Comparison of ENCODE assay signal across 1 cellular context in genomic region chr5:5360878-5361520, GRCh38.
TF ChIP-seq lines count a peak whose summit lies in the region.

No MANE protein-coding gene starts in this region.

TF ChIP-seq in HepG2, 621 proteins besides CTCF, POLR2A, EP300 and RAD21 (continued from another document and continues in another):
- TF ChIP-seq, protein P1, sequence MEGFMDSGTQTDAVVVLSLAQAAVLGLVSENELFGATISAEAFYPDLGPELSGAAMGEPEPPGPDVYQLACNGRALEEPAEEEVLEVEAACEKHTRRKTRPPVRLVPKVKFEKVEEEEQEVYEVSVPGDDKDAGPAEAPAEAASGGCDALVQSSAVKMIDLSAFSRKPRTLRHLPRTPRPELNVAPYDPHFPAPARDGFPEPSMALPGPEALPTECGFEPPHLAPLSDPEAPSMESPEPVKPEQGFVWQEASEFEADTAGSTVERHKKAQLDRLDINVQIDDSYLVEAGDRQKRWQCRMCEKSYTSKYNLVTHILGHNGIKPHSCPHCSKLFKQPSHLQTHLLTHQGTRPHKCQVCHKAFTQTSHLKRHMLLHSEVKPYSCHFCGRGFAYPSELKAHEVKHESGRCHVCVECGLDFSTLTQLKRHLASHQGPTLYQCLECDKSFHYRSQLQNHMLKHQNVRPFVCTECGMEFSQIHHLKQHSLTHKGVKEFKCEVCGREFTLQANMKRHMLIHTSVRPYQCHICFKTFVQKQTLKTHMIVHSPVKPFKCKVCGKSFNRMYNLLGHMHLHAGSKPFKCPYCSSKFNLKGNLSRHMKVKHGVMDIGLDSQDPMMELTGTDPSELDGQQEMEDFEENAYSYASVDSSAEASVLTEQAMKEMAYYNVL (CRISPR knock-in tag; IDR thresholded peaks at IDR 0.05; ENCODE audit: borderline replicate concordance) = no peak
- TF ChIP-seq, protein P2, sequence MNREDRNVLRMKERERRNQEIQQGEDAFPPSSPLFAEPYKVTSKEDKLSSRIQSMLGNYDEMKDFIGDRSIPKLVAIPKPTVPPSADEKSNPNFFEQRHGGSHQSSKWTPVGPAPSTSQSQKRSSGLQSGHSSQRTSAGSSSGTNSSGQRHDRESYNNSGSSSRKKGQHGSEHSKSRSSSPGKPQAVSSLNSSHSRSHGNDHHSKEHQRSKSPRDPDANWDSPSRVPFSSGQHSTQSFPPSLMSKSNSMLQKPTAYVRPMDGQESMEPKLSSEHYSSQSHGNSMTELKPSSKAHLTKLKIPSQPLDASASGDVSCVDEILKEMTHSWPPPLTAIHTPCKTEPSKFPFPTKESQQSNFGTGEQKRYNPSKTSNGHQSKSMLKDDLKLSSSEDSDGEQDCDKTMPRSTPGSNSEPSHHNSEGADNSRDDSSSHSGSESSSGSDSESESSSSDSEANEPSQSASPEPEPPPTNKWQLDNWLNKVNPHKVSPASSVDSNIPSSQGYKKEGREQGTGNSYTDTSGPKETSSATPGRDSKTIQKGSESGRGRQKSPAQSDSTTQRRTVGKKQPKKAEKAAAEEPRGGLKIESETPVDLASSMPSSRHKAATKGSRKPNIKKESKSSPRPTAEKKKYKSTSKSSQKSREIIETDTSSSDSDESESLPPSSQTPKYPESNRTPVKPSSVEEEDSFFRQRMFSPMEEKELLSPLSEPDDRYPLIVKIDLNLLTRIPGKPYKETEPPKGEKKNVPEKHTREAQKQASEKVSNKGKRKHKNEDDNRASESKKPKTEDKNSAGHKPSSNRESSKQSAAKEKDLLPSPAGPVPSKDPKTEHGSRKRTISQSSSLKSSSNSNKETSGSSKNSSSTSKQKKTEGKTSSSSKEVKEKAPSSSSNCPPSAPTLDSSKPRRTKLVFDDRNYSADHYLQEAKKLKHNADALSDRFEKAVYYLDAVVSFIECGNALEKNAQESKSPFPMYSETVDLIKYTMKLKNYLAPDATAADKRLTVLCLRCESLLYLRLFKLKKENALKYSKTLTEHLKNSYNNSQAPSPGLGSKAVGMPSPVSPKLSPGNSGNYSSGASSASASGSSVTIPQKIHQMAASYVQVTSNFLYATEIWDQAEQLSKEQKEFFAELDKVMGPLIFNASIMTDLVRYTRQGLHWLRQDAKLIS (CRISPR knock-in tag; IDR thresholded peaks at IDR 0.05) = no peak
- TF ChIP-seq ZBTB7A (CRISPR knock-in tag; IDR thresholded peaks at IDR 0.05) (no peak), SMARCC2 (IDR thresholded peaks at IDR 0.05) (no peak), ATRX (CRISPR knock-in tag; IDR thresholded peaks at IDR 0.05; ENCODE audit: borderline replicate concordance) (no peak), FOSL2 (CRISPR knock-in tag; IDR thresholded peaks at IDR 0.05) (peak; percentile 77), POGZ (CRISPR knock-in tag; IDR thresholded peaks at IDR 0.05) (peak; percentile 56; the same call in 1 of the 2 replicates), TAF1 (CRISPR knock-in tag; IDR thresholded peaks at IDR 0.05) (no peak; the same call in 1 of the 2 replicates), KLF11 (CRISPR knock-in tag; IDR thresholded peaks at IDR 0.05) (no peak), HOXA9 (CRISPR knock-in tag; IDR thresholded peaks at IDR 0.05; ENCODE audit: borderline replicate concordance) (no peak), BRD4 (CRISPR knock-in tag; IDR thresholded peaks at IDR 0.05) (peak; percentile 55; the same call in 1 of the 2 replicates), AKAP8 (CRISPR knock-in tag; IDR thresholded peaks at IDR 0.05) (peak; percentile 59; the same call in 1 of the 2 replicates), NFKB2 (CRISPR knock-in tag; IDR thresholded peaks at IDR 0.05; ENCODE audit: borderline replicate concordance) (no peak), ZNF24 (IDR thresholded peaks at IDR 0.05) (no peak), TRIM22 (IDR thresholded peaks at IDR 0.05) (no peak), DDIT3 (CRISPR knock-in tag; IDR thresholded peaks at IDR 0.05) (no peak), ZNF816 (CRISPR knock-in tag; IDR thresholded peaks at IDR 0.05; ENCODE audit: borderline replicate concordance) (peak; percentile 31; the same call in 1 of the 2 replicates), ATF1 (CRISPR knock-in tag; IDR thresholded peaks at IDR 0.05) (no peak), SP2 (CRISPR knock-in tag; IDR thresholded peaks at IDR 0.05) (no peak), ATAD3A (CRISPR knock-in tag; IDR thresholded peaks at IDR 0.05) (no peak), ZNF562 (CRISPR knock-in tag; IDR thresholded peaks at IDR 0.05; ENCODE audit: borderline replicate concordance) (no peak), ZNF652 (CRISPR knock-in tag; IDR thresholded peaks at IDR 0.05; ENCODE audit: borderline replicate concordance, low read depth) (no peak), ZNF552 (CRISPR knock-in tag; IDR thresholded peaks at IDR 0.05; ENCODE audit: borderline replicate concordance) (no peak), KMT2B (CRISPR knock-in tag; IDR thresholded peaks at IDR 0.05) (no peak), RARA (CRISPR knock-in tag; IDR thresholded peaks at IDR 0.05) (peak; percentile 96), AGO2 (optimal IDR thresholded peaks at IDR 0.05; ENCODE audit: low read depth, low read length) (no peak), ZNF841 (CRISPR knock-in tag; IDR thresholded peaks at IDR 0.05; ENCODE audit: borderline replicate concordance) (no peak), ZNF230 (CRISPR knock-in tag; IDR thresholded peaks at IDR 0.05) (no peak), MED13 (CRISPR knock-in tag; IDR thresholded peaks at IDR 0.05) (no peak), UBTF (CRISPR knock-in tag; IDR thresholded peaks at IDR 0.05) (no peak), CREM (IDR thresholded peaks at IDR 0.05) (peak; percentile 82), CREM (CRISPR knock-in tag; IDR thresholded peaks at IDR 0.05) (no peak), PTBP1 (IDR thresholded peaks at IDR 0.05; ENCODE audit: low read depth, low read length, poor library complexity, severe bottlenecking) (no peak), MYNN (CRISPR knock-in tag; IDR thresholded peaks at IDR 0.05; ENCODE audit: low read depth) (no peak), ZNF414 (CRISPR knock-in tag; IDR thresholded peaks at IDR 0.05) (no peak), ZNF432 (CRISPR knock-in tag; IDR thresholded peaks at IDR 0.05; ENCODE audit: borderline replicate concordance) (no peak), ZNF709 (CRISPR knock-in tag; IDR thresholded peaks at IDR 0.05) (no peak), ZNF3 (CRISPR knock-in tag; IDR thresholded peaks at IDR 0.05) (peak; percentile 90)
- TF ChIP-seq, protein P3, sequence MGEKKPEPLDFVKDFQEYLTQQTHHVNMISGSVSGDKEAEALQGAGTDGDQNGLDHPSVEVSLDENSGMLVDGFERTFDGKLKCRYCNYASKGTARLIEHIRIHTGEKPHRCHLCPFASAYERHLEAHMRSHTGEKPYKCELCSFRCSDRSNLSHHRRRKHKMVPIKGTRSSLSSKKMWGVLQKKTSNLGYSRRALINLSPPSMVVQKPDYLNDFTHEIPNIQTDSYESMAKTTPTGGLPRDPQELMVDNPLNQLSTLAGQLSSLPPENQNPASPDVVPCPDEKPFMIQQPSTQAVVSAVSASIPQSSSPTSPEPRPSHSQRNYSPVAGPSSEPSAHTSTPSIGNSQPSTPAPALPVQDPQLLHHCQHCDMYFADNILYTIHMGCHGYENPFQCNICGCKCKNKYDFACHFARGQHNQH (CRISPR knock-in tag; IDR thresholded peaks at IDR 0.05) = peak; percentile 67; the same call in 1 of the 2 replicates
- TF ChIP-seq, protein P4, sequence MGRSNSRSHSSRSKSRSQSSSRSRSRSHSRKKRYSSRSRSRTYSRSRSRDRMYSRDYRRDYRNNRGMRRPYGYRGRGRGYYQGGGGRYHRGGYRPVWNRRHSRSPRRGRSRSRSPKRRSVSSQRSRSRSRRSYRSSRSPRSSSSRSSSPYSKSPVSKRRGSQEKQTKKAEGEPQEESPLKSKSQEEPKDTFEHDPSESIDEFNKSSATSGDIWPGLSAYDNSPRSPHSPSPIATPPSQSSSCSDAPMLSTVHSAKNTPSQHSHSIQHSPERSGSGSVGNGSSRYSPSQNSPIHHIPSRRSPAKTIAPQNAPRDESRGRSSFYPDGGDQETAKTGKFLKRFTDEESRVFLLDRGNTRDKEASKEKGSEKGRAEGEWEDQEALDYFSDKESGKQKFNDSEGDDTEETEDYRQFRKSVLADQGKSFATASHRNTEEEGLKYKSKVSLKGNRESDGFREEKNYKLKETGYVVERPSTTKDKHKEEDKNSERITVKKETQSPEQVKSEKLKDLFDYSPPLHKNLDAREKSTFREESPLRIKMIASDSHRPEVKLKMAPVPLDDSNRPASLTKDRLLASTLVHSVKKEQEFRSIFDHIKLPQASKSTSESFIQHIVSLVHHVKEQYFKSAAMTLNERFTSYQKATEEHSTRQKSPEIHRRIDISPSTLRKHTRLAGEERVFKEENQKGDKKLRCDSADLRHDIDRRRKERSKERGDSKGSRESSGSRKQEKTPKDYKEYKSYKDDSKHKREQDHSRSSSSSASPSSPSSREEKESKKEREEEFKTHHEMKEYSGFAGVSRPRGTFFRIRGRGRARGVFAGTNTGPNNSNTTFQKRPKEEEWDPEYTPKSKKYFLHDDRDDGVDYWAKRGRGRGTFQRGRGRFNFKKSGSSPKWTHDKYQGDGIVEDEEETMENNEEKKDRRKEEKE (IDR thresholded peaks at IDR 0.05) = no peak
- TF ChIP-seq, protein P5, sequence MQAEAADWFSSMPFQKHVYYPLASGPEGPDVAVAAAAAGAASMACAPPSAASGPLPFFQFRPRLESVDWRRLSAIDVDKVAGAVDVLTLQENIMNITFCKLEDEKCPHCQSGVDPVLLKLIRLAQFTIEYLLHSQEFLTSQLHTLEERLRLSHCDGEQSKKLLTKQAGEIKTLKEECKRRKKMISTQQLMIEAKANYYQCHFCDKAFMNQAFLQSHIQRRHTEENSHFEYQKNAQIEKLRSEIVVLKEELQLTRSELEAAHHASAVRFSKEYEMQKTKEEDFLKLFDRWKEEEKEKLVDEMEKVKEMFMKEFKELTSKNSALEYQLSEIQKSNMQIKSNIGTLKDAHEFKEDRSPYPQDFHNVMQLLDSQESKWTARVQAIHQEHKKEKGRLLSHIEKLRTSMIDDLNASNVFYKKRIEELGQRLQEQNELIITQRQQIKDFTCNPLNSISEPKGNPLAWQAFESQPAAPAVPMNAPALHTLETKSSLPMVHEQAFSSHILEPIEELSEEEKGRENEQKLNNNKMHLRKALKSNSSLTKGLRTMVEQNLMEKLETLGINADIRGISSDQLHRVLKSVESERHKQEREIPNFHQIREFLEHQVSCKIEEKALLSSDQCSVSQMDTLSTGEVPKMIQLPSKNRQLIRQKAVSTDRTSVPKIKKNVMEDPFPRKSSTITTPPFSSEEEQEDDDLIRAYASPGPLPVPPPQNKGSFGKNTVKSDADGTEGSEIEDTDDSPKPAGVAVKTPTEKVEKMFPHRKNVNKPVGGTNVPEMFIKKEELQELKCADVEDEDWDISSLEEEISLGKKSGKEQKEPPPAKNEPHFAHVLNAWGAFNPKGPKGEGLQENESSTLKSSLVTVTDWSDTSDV (CRISPR knock-in tag; IDR thresholded peaks at IDR 0.05) = no peak
- TF ChIP-seq, protein P6, sequence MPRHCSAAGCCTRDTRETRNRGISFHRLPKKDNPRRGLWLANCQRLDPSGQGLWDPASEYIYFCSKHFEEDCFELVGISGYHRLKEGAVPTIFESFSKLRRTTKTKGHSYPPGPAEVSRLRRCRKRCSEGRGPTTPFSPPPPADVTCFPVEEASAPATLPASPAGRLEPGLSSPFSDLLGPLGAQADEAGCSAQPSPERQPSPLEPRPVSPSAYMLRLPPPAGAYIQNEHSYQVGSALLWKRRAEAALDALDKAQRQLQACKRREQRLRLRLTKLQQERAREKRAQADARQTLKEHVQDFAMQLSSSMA (CRISPR knock-in tag; IDR thresholded peaks at IDR 0.05) = no peak
